Comparison of ENCODE assay signal across 14 cellular contexts in genomic region chr3:1404270-1404669, GRCh38.
A peak's percentile ranks its signal among the peaks of the same experiment; 100 is the strongest.
DNase-seq lines count a peak whose midpoint lies in the region; ATAC-seq, FAIRE-seq and TF ChIP-seq lines count a peak whose summit lies in the region.
"Had no signal": no experiment of that assay in that cellular context is flagged by ENCODE, and none has a peak within 500 bp of the region (broad histone marks: within the 10 kb centered on the region; RNA-seq: fewer than 3 reads in every experiment).

No MANE protein-coding gene starts in this region.

- H3K4me3 Mint-ChIP-seq in H9: no peak overlapping the region
- no peak overlapping the region for H3K4me3 Mint-ChIP-seq in activated CD4-positive, alpha-beta T cell treated with anti-CD3 and anti-CD28 coated beads, Interleukin-2, amount 10 ng/mL, durations not matched to agents 7 days and 5 days
- H3K4me3 Mint-ChIP-seq: activated naive CD4-positive, alpha-beta T cell treated with anti-CD3 and anti-CD28 coated beads, Interleukin-2, amount 50 U/mL, for 24 hours; B cell; stimulated activated memory B cell treated with anti-CD40 and anti-IgM and Interleukin-4, amounts not matched to agents 10 μg/mL and 1 μg/mL and 100 μg/mL, for 72 hours had no signal

- H3K27ac Mint-ChIP-seq in H9: no peak overlapping the region; a peak in 2 of 7 replicates
- H3K27ac Mint-ChIP-seq in activated CD4-positive, alpha-beta T cell treated with anti-CD3 and anti-CD28 coated beads, Interleukin-2, amount 10 ng/mL, durations not matched to agents 7 days and 5 days: no peak overlapping the region
- H3K27ac Mint-ChIP-seq: activated naive CD4-positive, alpha-beta T cell treated with anti-CD3 and anti-CD28 coated beads, Interleukin-2, amount 50 U/mL, for 24 hours; B cell; stimulated activated memory B cell treated with anti-CD40 and anti-IgM and Interleukin-4, amounts not matched to agents 10 μg/mL and 1 μg/mL and 100 μg/mL, for 72 hours had no signal

- H3K36me3 ChIP-seq in K562 (ENCODE audit: control insufficient read depth, insufficient read depth, low read length): no peaks in the 10 kb centered on the region
- H3K36me3 ChIP-seq in mesendoderm (ENCODE audit: control insufficient read depth, insufficient read depth, low read length): no peaks in the 10 kb centered on the region

- H2AK5ac ChIP-seq in H9 (ENCODE audit: insufficient read length, low read length) (no peak overlapping the region), mesendoderm (ENCODE audit: low read length) (no peak overlapping the region)

- intact Hi-C loops in K562 (cut with micrococcal nuclease): no loop called here

- H4K20me1 ChIP-seq in H9 (ENCODE audit: control insufficient read depth, insufficient read depth, insufficient read length) (no peaks in the 10 kb centered on the region), K562 (replicated peaks; ENCODE audit: control insufficient read depth, insufficient read depth, low read length) (no peaks in the 10 kb centered on the region)

- H3K27ac ChIP-seq in H9 (ENCODE audit: insufficient read length, low read depth, low read length) (no peak overlapping the region), K562 (ENCODE audit: extremely low read depth, low read depth, low read length) (no peak overlapping the region), mesendoderm (ENCODE audit: low read depth, low read length) (no peak overlapping the region)

- H3K4me2 ChIP-seq in H9 (ENCODE audit: insufficient read depth, insufficient read length, low read length) (no peak overlapping the region), K562 (ENCODE audit: insufficient read depth, low read length) (no peak overlapping the region), mesendoderm (ENCODE audit: low read length) (no peak overlapping the region)

- in situ Hi-C loops in K562 (cut with MboI): no loop called here

- H2BK5ac ChIP-seq in H9 (ENCODE audit: insufficient read length, low read length) (no peak overlapping the region), mesendoderm (ENCODE audit: low read length) (no peak overlapping the region)

- H3K56ac ChIP-seq in H9 (ENCODE audit: insufficient read length, low read depth, low read length) (no peak overlapping the region), mesendoderm (ENCODE audit: low read length) (no peak overlapping the region)

- H4K5ac ChIP-seq in H9 (ENCODE audit: insufficient read length, low read depth, low read length) (no peak overlapping the region), mesendoderm (ENCODE audit: low read length) (no peak overlapping the region)

- no peak overlapping the region for H3K14ac ChIP-seq in H9 (ENCODE audit: insufficient read depth, low read length)

- no peak for TF ChIP-seq EP300 in K562 (IDR thresholded peaks at IDR 0.05; ENCODE audit: low read length)

- H2BK20ac ChIP-seq in H9 (ENCODE audit: low read depth, low read length, poor library complexity, severe bottlenecking): no peak overlapping the region

- DNase-seq in Ammon's horn (ENCODE audit: low spot score) (peak; percentile 7), H9 (peak; percentile 40), K562 (ENCODE audit: extremely low read depth in 1 of 4, low spot score in 3 of 4) (no peak), mesendoderm (peak; percentile 97), NCI-H2107 (lab: John Stamatoyannopoulos, UW) (no peak), LoVo (ENCODE audit: low spot score) (no peak)
- no peak for DNase-seq in activated CD4-positive, alpha-beta T cell treated with anti-CD3 and anti-CD28 coated beads, Interleukin-2, amount 10 ng/mL, durations not matched to agents 7 days and 5 days
- DNase-seq in stimulated activated CD4-positive, alpha-beta T cell treated with anti-CD3 and anti-CD28 coated beads, Interleukin-4, amount 100 ng/mL, for 24 hours: no peak
- DNase-seq: EL; NCI-H524; stimulated activated CD4-positive, alpha-beta T cell treated with anti-CD3 and anti-CD28 coated beads, Interleukin-4, amount 100 ng/mL, for 1 hour had no signal

- no peak overlapping the region for H3K18ac ChIP-seq in H9 (ENCODE audit: insufficient read length, low read depth, low read length)
- H3K18ac ChIP-seq in mesendoderm (ENCODE audit: low read length): no peak overlapping the region

- no peak overlapping the region for H2AFZ ChIP-seq in H9 (ENCODE audit: low read length)
- H2AFZ ChIP-seq in K562 (ENCODE audit: low read depth, low read length): no peak overlapping the region

- POLR2A ChIA-PET in K562 (lab: Yijun Ruan, JAX): no interaction called here
- POLR2A ChIA-PET in activated CD4-positive, alpha-beta T cell treated with anti-CD3 and anti-CD28 coated beads, Interleukin-2, amount 10 ng/mL, durations not matched to agents 7 days and 5 days (lab: Charles Lee): no interaction called here

- H3K4me1 Mint-ChIP-seq in H9: peaks cover 5 to 6% of the 10 kb centered on the region in 2 experiments
- H3K4me1 Mint-ChIP-seq in activated CD4-positive, alpha-beta T cell treated with anti-CD3 and anti-CD28 coated beads, Interleukin-2, amount 10 ng/mL, durations not matched to agents 7 days and 5 days: no peaks in the 10 kb centered on the region
- H3K4me1 Mint-ChIP-seq: activated naive CD4-positive, alpha-beta T cell treated with anti-CD3 and anti-CD28 coated beads, Interleukin-2, amount 50 U/mL, for 24 hours; B cell; stimulated activated memory B cell treated with anti-CD40 and anti-IgM and Interleukin-4, amounts not matched to agents 10 μg/mL and 1 μg/mL and 100 μg/mL, for 72 hours had no signal

- no peaks in the 10 kb centered on the region for H3K27me3 Mint-ChIP-seq in H9 (ENCODE audit: low read depth)
- H3K27me3 Mint-ChIP-seq in activated CD4-positive, alpha-beta T cell treated with anti-CD3 and anti-CD28 coated beads, Interleukin-2, amount 10 ng/mL, durations not matched to agents 7 days and 5 days: no peaks in the 10 kb centered on the region
- H3K27me3 Mint-ChIP-seq: activated naive CD4-positive, alpha-beta T cell treated with anti-CD3 and anti-CD28 coated beads, Interleukin-2, amount 50 U/mL, for 24 hours; B cell; stimulated activated memory B cell treated with anti-CD40 and anti-IgM and Interleukin-4, amounts not matched to agents 10 μg/mL and 1 μg/mL and 100 μg/mL, for 72 hours had no signal

- no peak for FAIRE-seq in K562 (lab: Jason Lieb, UNC)

- H3K9ac ChIP-seq in H9 (ENCODE audit: extremely low read depth, insufficient read length, low read length): no peak overlapping the region
- H3K9ac ChIP-seq in K562 (ENCODE audit: insufficient read depth in 1 of 2, low read depth in 2 of 2, low read length in 2 of 2): no peak overlapping the region
- H3K9ac ChIP-seq in mesendoderm (ENCODE audit: low read length): no peak overlapping the region

- H3K9me1 ChIP-seq in K562 (ENCODE audit: control insufficient read depth, insufficient read depth, low read length): no peaks in the 10 kb centered on the region

- H3K79me1 ChIP-seq in H9 (ENCODE audit: insufficient read depth, low read depth, low read length, poor library complexity, severe bottlenecking) (no peaks in the 10 kb centered on the region), mesendoderm (ENCODE audit: low read length) (no peaks in the 10 kb centered on the region)

- H3K27me3 ChIP-seq in H9 (ENCODE audit: insufficient read depth, low read length): no peaks in the 10 kb centered on the region
- H3K27me3 ChIP-seq in K562 (ENCODE audit: control insufficient read depth in 2 of 2, insufficient read depth in 2 of 2, low read length in 2 of 2): no peaks in the 10 kb centered on the region
- no peaks in the 10 kb centered on the region for H3K27me3 ChIP-seq in mesendoderm (ENCODE audit: insufficient read depth, low read length, poor library complexity)

- BruUV-seq in K562 (replicated peaks; lab: Mats Ljungman, UMichigan): no TSS peak

- H3K4me1 ChIP-seq in H9 (ENCODE audit: insufficient read depth, low read length) (no peaks in the 10 kb centered on the region), K562 (replicated peaks in 1 of 2; ENCODE audit: control insufficient read depth in 2 of 2, insufficient read depth in 2 of 2, low read length in 2 of 2) (no peaks in the 10 kb centered on the region), mesendoderm (ENCODE audit: control insufficient read depth, low read depth, low read length) (no peaks in the 10 kb centered on the region)

- no peaks in the 10 kb centered on the region for H3K9me3 ChIP-seq in H9 (ENCODE audit: control insufficient read depth, low read depth, low read length)
- H3K9me3 ChIP-seq in K562 (replicated peaks; ENCODE audit: control insufficient read depth, insufficient read depth, low read depth, low read length): no peaks in the 10 kb centered on the region; the same call in 1 of the 2 replicates

- H3T11ph ChIP-seq in H9 (ENCODE audit: low read length): no peak overlapping the region

- H3K4ac ChIP-seq in H9 (ENCODE audit: low read depth, low read length): no peak overlapping the region
- H3K4ac ChIP-seq in mesendoderm (ENCODE audit: low read depth, low read length): no peak overlapping the region

- CTCF ChIA-PET in K562 (lab: Yijun Ruan, JAX; ENCODE audit: low intra/inter-chr PET ratio): no interaction called here
- CTCF ChIA-PET in activated CD4-positive, alpha-beta T cell treated with anti-CD3 and anti-CD28 coated beads, Interleukin-2, amount 10 ng/mL, durations not matched to agents 7 days and 5 days (lab: Charles Lee): no interaction called here

- H3K36me3 Mint-ChIP-seq in H9 (ENCODE audit: insufficient read depth in 1 of 3, low read depth in 3 of 3): no peaks in the 10 kb centered on the region
- no peaks in the 10 kb centered on the region for H3K36me3 Mint-ChIP-seq in activated CD4-positive, alpha-beta T cell treated with anti-CD3 and anti-CD28 coated beads, Interleukin-2, amount 10 ng/mL, durations not matched to agents 7 days and 5 days (ENCODE audit: low read depth)
- H3K36me3 Mint-ChIP-seq: activated naive CD4-positive, alpha-beta T cell treated with anti-CD3 and anti-CD28 coated beads, Interleukin-2, amount 50 U/mL, for 24 hours; stimulated activated memory B cell treated with anti-CD40 and anti-IgM and Interleukin-4, amounts not matched to agents 10 μg/mL and 1 μg/mL and 100 μg/mL, for 72 hours had no signal

- no peaks in the 10 kb centered on the region for H3K9me3 Mint-ChIP-seq in H9
- peaks cover 4% of the 10 kb centered on the region for H3K9me3 Mint-ChIP-seq in activated CD4-positive, alpha-beta T cell treated with anti-CD3 and anti-CD28 coated beads, Interleukin-2, amount 10 ng/mL, durations not matched to agents 7 days and 5 days

- TF ChIP-seq CTCF in H9 (conservative IDR thresholded peaks at IDR 0.05): no peak
- TF ChIP-seq CTCF in K562 (IDR thresholded peaks at IDR 0.05 in 2 of 3, conservative IDR thresholded peaks at IDR 0.05 in 1 of 3; ENCODE audit: insufficient read depth in 2 of 3, low read depth in 1 of 3, low read length in 3 of 3): no peak

- TF ChIP-seq POLR2A in K562 (conservative IDR thresholded peaks at IDR 0.05): no peak

- no peak overlapping the region for H2BK15ac ChIP-seq in H9 (ENCODE audit: low read depth, low read length)
- H2BK15ac ChIP-seq in mesendoderm (replicated peaks; ENCODE audit: low read depth): no peak overlapping the region

- no peak overlapping the region for H2BK12ac ChIP-seq in H9 (ENCODE audit: insufficient read length, low read depth, low read length)

- H2BK120ac ChIP-seq in H9 (ENCODE audit: low read depth, low read length, poor library complexity, severe bottlenecking) (no peak overlapping the region), mesendoderm (ENCODE audit: low read depth, low read length) (no peak overlapping the region)

- no peaks in the 10 kb centered on the region for H3K79me2 ChIP-seq in H9 (ENCODE audit: insufficient read depth, low read length)
- H3K79me2 ChIP-seq in K562 (ENCODE audit: control insufficient read depth, insufficient read depth, low read length): no peaks in the 10 kb centered on the region
- no peaks in the 10 kb centered on the region for H3K79me2 ChIP-seq in mesendoderm (ENCODE audit: control insufficient read depth, insufficient read depth, low read length)

- H3K23ac ChIP-seq in H9 (ENCODE audit: insufficient read length, low read depth, low read length): no peak overlapping the region
- H3K23ac ChIP-seq in mesendoderm (ENCODE audit: low read length): no peak overlapping the region

- TF ChIP-seq RAD21 in K562 (CRISPR knock-in tag; conservative IDR thresholded peaks at IDR 0.05 in 1 of 2, IDR thresholded peaks at IDR 0.05 in 1 of 2): no peak

- no peak overlapping the region for H3K4me3 ChIP-seq in K562
- H3K4me3 ChIP-seq in mesendoderm (ENCODE audit: low read length): no peak overlapping the region

- ATAC-seq in K562: no peak
- ATAC-seq: stimulated activated memory B cell treated with anti-CD40 and anti-IgM and Interleukin-4, amounts not matched to agents 10 μg/mL and 1 μg/mL and 100 μg/mL, for 72 hours had no signal

- WGBS in H9 (ENCODE audit: extremely low coverage, insufficient read length, low lambda C conversion rate): no CpG with 5 or more reads among the region's 1 CpG
- 0% methylated on average over 1 of the region's 1 CpG for WGBS in K562 (ENCODE audit: insufficient coverage, low coverage, missing lambda C conversion rate)
- WGBS in mesendoderm (ENCODE audit: extremely low coverage, insufficient coverage, low lambda C conversion rate): no CpG with 5 or more reads among the region's 1 CpG

- no peaks in the 10 kb centered on the region for H3K23me2 ChIP-seq in H9 (ENCODE audit: insufficient read length, low read depth, low read length, poor library complexity, severe bottlenecking)

- H4K91ac ChIP-seq in H9 (ENCODE audit: insufficient read length, low read depth, low read length): no peak overlapping the region

- H4K8ac ChIP-seq in H9 (replicated peaks; ENCODE audit: insufficient read length, low read depth, low read length) (no peak overlapping the region), mesendoderm (ENCODE audit: low read depth, low read length) (no peak overlapping the region)

Comparison
In these comparisons a context has a peak if more than half of its experiments do, and no peak if none do; other contexts are left out.
1. DNase-seq: peak in Ammon's horn (single experiment), H9 (single experiment) and mesendoderm (single experiment); none in K562 (0 of 4), NCI-H2107 (single experiment), activated CD4-positive, alpha-beta T cell treated with anti-CD3 and anti-CD28 coated beads, Interleukin-2, amount 10 ng/mL, durations not matched to agents 7 days and 5 days (single experiment), stimulated activated CD4-positive, alpha-beta T cell treated with anti-CD3 and anti-CD28 coated beads, Interleukin-4, amount 100 ng/mL, for 24 hours (single experiment) and LoVo (single experiment).